In genomic region chr18:48949606-48950535, GRCh38 we compare ENCODE assay signal across 8 cellular contexts. TPM values are rescaled to one million over a fixed set of nuclear protein-coding genes. Genes with fewer than 3 reads are reported as not detected.
A peak's percentile ranks its signal among the peaks of the same experiment; 100 is the strongest.
DNase-seq lines count a peak whose midpoint lies in the region; ATAC-seq and TF ChIP-seq lines count a peak whose summit lies in the region.

No MANE protein-coding gene starts in this region.

- H3K9me3 Mint-ChIP-seq in activated T-cell treated with anti-CD3 and anti-CD28 coated beads, Interleukin-2, amount 50 U/mL, for 72 hours: no peaks in the 10 kb centered on the region

- 1% methylated on average over 9 of the region's 79 CpGs; no CpG with 5 or more reads in 1 of the 2 donors for WGBS in gastroesophageal sphincter (ENCODE audit: low coverage in 1 of 2), 2 donors

- peak overlapping the region; percentile 57 to 98 (median 94) for H3K27ac ChIP-seq in gastroesophageal sphincter
- peak overlapping the region; percentile 68 for H3K27ac ChIP-seq in parathyroid adenoma

- H3K36me3 ChIP-seq in gastroesophageal sphincter (peaks cover 0 to 8% of the 10 kb centered on the region in 2 donors), parathyroid adenoma (ENCODE audit: control insufficient read depth, insufficient read depth, low read length) (no peaks in the 10 kb centered on the region)

- H3K27me3 Mint-ChIP-seq in activated T-cell treated with anti-CD3 and anti-CD28 coated beads, Interleukin-2, amount 50 U/mL, for 72 hours (ENCODE audit: low read depth): peaks cover 10% of the 10 kb centered on the region

- H3K9me3 ChIP-seq in gastroesophageal sphincter (no peaks in the 10 kb centered on the region), parathyroid adenoma (ENCODE audit: control insufficient read depth, low read length) (no peaks in the 10 kb centered on the region)

- H3K4me1 Mint-ChIP-seq in activated T-cell treated with anti-CD3 and anti-CD28 coated beads, Interleukin-2, amount 50 U/mL, for 72 hours (ENCODE audit: low read depth): peaks cover 43% of the 10 kb centered on the region

- H2AFZ ChIP-seq in parathyroid adenoma: peak overlapping the region; percentile 79

- peak overlapping the region; percentile 61 for H3K9ac ChIP-seq in parathyroid adenoma

- H3K4me3 Mint-ChIP-seq in activated T-cell treated with anti-CD3 and anti-CD28 coated beads, Interleukin-2, amount 50 U/mL, for 72 hours: peak overlapping the region; percentile 94 to 96

- peaks cover 10 to 19% of the 10 kb centered on the region in 2 donors for H3K36me3 Mint-ChIP-seq in activated T-cell treated with anti-CD3 and anti-CD28 coated beads, Interleukin-2, amount 50 U/mL, for 72 hours (ENCODE audit: insufficient read depth in 2 of 2)

- peak; percentile 17 for DNase-seq in NCI-H510A treated with DMSO at 0.1 percent for 48 hours (lab: John Stamatoyannopoulos, UW)
- no peak for DNase-seq in NCI-H510A (lab: John Stamatoyannopoulos, UW)
- peak; percentile 71 for DNase-seq in NAMALWA (ENCODE audit: low spot score)
- DNase-seq in activated T-cell treated with anti-CD3 and anti-CD28 coated beads, Interleukin-2, amount 50 U/mL, for 72 hours: peak; percentile 42 to 48
- DNase-seq in putamen (ENCODE audit: low spot score): no peak

- ATAC-seq in activated T-cell treated with anti-CD3 and anti-CD28 coated beads, Interleukin-2, amount 50 U/mL, for 72 hours (replicated peaks in 1 of 2): peak; percentile 29 to 33
- ATAC-seq in gastroesophageal sphincter (peak; percentile 16), GM21529 (IDR thresholded peaks at IDR 0.05; ENCODE audit: unreplicated experiment) (no peak)

- peak in 1 of 2 donors; percentile 23 for TF ChIP-seq POLR2A in gastroesophageal sphincter (IDR thresholded peaks at IDR 0.05)

- peaks cover 37% of the 10 kb centered on the region for H3K79me2 ChIP-seq in parathyroid adenoma

- no peak for TF ChIP-seq EP300 in gastroesophageal sphincter (IDR thresholded peaks at IDR 0.05)

- peaks cover 7 to 51% (median 24%) of the 10 kb centered on the region in 3 donors for H3K4me1 ChIP-seq in gastroesophageal sphincter
- peaks cover 20% of the 10 kb centered on the region for H3K4me1 ChIP-seq in parathyroid adenoma

- no peaks in the 10 kb centered on the region for H3K27me3 ChIP-seq in gastroesophageal sphincter
- H3K27me3 ChIP-seq in parathyroid adenoma (ENCODE audit: control insufficient read depth, insufficient read depth, low read length): no peaks in the 10 kb centered on the region

- H3K4me3 ChIP-seq in gastroesophageal sphincter (peak overlapping the region; percentile 86 to 97), parathyroid adenoma (ENCODE audit: low read depth, low read length) (peak overlapping the region; percentile 86)

- TF ChIP-seq CTCF in gastroesophageal sphincter (IDR thresholded peaks at IDR 0.05) (peak in 3 of 4 experiments; percentile 60 to 70 (median 62)), parathyroid adenoma (IDR thresholded peaks at IDR 0.05) (peak; percentile 34)

- peak overlapping the region; percentile 82 for H3K27ac Mint-ChIP-seq in activated T-cell treated with anti-CD3 and anti-CD28 coated beads, Interleukin-2, amount 50 U/mL, for 72 hours

- peak overlapping the region; percentile 97 for H3K4me2 ChIP-seq in parathyroid adenoma (ENCODE audit: low read length)

RNA-seq across cellular contexts. Expression of gene SMAD7, which starts 0.9 kb away (rescaled TPM):
- 10 to 100 TPM; 14.9 to 21.7 TPM for total RNA-seq in activated T-cell treated with anti-CD3 and anti-CD28 coated beads, Interleukin-2, amount 50 U/mL, for 72 hours
- total RNA-seq in gastroesophageal sphincter: 10 to 100 TPM; 41.2 to 76.0 (median 55.2) TPM

Comparison
In these comparisons a context has a peak if more than half of its experiments do, and no peak if none do; other contexts are left out.
1. DNase-seq: peak in NCI-H510A treated with DMSO at 0.1 percent for 48 hours (single experiment), NAMALWA (single experiment) and activated T-cell treated with anti-CD3 and anti-CD28 coated beads, Interleukin-2, amount 50 U/mL, for 72 hours (2 of 2); none in NCI-H510A (single experiment) and putamen (single experiment).